Comparison of ENCODE assay signal across 1 cellular context in the genomic region with DNA sequence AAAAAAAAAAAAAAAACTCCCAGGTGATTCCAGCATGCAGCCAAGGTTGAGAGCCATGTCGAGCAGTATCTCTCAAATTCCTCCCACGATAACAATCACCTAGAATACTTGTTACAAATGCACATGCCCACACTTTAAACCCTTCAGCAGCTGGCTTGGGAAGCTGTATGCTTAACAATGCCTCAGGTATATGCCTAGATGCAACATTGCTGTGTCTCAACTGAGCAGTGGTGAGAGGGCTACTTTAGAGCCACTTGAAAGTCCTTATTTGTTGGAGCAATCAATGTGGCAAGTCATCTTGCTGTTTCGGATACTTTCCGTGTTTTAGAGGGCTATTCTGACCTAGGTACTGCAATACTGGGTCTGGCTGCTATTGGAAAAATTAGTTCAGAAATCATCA.
TF ChIP-seq lines count a peak whose summit lies in the region.

No MANE protein-coding gene starts in this region.

TF ChIP-seq in H1, 55 proteins besides CTCF, POLR2A, EP300 and RAD21 (continued from another document):
- TF ChIP-seq, protein P1, sequence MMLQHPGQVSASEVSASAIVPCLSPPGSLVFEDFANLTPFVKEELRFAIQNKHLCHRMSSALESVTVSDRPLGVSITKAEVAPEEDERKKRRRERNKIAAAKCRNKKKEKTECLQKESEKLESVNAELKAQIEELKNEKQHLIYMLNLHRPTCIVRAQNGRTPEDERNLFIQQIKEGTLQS (IDR thresholded peaks at IDR 0.05; ENCODE audit: insufficient read depth, low read depth, low read length), result no peak
- TF ChIP-seq CTBP2 (IDR thresholded peaks at IDR 0.05; ENCODE audit: borderline replicate concordance, insufficient read depth, insufficient read length, low read length) (no peak), HDAC2 (IDR thresholded peaks at IDR 0.05; ENCODE audit: borderline replicate concordance in 1 of 2, low read depth in 2 of 2, low read length in 2 of 2) (no peak), RBBP5 (IDR thresholded peaks at IDR 0.05; ENCODE audit: borderline replicate concordance, low read depth, low read length) (no peak), GTF2F1 (IDR thresholded peaks at IDR 0.05; ENCODE audit: borderline replicate concordance, low read depth, low read length) (no peak), NRF1 (IDR thresholded peaks at IDR 0.05; ENCODE audit: low read depth, low read length) (no peak), BRCA1 (IDR thresholded peaks at IDR 0.05; ENCODE audit: low read depth, low read length) (no peak), SIRT6 (IDR thresholded peaks at IDR 0.05; ENCODE audit: low read length) (no peak)
TF ChIP-seq in H1: peak in this region for 0.
